Comparison of ENCODE assay signal across 1 cellular context in genomic region chr10:110352930-110353243, GRCh38.
TF ChIP-seq lines count a peak whose summit lies in the region.

No MANE protein-coding gene starts in this region.

TF ChIP-seq in HCT116, 20 proteins besides CTCF, POLR2A, EP300 and RAD21:
- TF ChIP-seq CBX3 (IDR thresholded peaks at IDR 0.05; ENCODE audit: low read depth): no peak
- no peak for TF ChIP-seq ATF3 (IDR thresholded peaks at IDR 0.05)
- no peak for TF ChIP-seq ZFX (IDR thresholded peaks at IDR 0.05)
- TF ChIP-seq TCF7L2 (IDR thresholded peaks at IDR 0.05; ENCODE audit: borderline replicate concordance, extremely low read depth, insufficient read depth, insufficient read length): no peak
- no peak for TF ChIP-seq ZBTB33 (IDR thresholded peaks at IDR 0.05; ENCODE audit: extremely low read depth, insufficient replicate concordance, low read length)
- no peak for TF ChIP-seq EZH2phosphoT487 (IDR thresholded peaks at IDR 0.05; ENCODE audit: borderline replicate concordance)
- no peak for TF ChIP-seq EZH2 (IDR thresholded peaks at IDR 0.05)
- no peak for TF ChIP-seq ZNF274 (IDR thresholded peaks at IDR 0.05; ENCODE audit: low read depth, low read length)
- no peak for TF ChIP-seq SIN3A (IDR thresholded peaks at IDR 0.05; ENCODE audit: low read depth)
- no peak for TF ChIP-seq YY1 (IDR thresholded peaks at IDR 0.05; ENCODE audit: extremely low read depth, insufficient replicate concordance, low read depth, low read length)
- TF ChIP-seq REST (IDR thresholded peaks at IDR 0.05; ENCODE audit: low read depth): no peak
- TF ChIP-seq POLR2AphosphoS5 (IDR thresholded peaks at IDR 0.05; ENCODE audit: low read depth, low read length): no peak
- no peak for TF ChIP-seq FOSL1 (IDR thresholded peaks at IDR 0.05; ENCODE audit: low read depth)
- no peak for TF ChIP-seq JUND (IDR thresholded peaks at IDR 0.05)
- TF ChIP-seq ELF1 (IDR thresholded peaks at IDR 0.05; ENCODE audit: borderline replicate concordance, low read depth): no peak
- TF ChIP-seq SRF (IDR thresholded peaks at IDR 0.05; ENCODE audit: low read depth): no peak
- no peak for TF ChIP-seq SP1 (IDR thresholded peaks at IDR 0.05; ENCODE audit: low read depth)
TF ChIP-seq in HCT116: peak in this region for 0.
